In genomic region chr22:50678218-50678650, GRCh38 we compare ENCODE assay signal across 31 cellular contexts. TPM values are rescaled to one million over a fixed set of nuclear protein-coding genes. Genes with fewer than 3 reads are reported as not detected.
DNase-seq lines count a peak whose midpoint lies in the region; ATAC-seq and TF ChIP-seq lines count a peak whose summit lies in the region.
"Had no signal": no experiment of that assay in that cellular context is flagged by ENCODE, and none has a peak within 500 bp of the region (broad histone marks: within the 10 kb centered on the region; RNA-seq: fewer than 3 reads in every experiment).

No MANE protein-coding gene starts in this region.

- no peak for TF ChIP-seq CTCF in coronary artery (IDR thresholded peaks at IDR 0.05)
- TF ChIP-seq CTCF in stomach (IDR thresholded peaks at IDR 0.05): no peak

- TF ChIP-seq POLR2A in stomach (IDR thresholded peaks at IDR 0.05) (no peak), GM18505 (IDR thresholded peaks at IDR 0.05; ENCODE audit: borderline replicate concordance, extremely low read depth, insufficient read depth, insufficient read length) (no peak)

- peaks cover 0 to 3% of the 10 kb centered on the region in 2 donors for H3K9me3 Mint-ChIP-seq in activated T-cell treated with anti-CD3 and anti-CD28 coated beads, Interleukin-2, amount 50 U/mL, for 72 hours
- H3K9me3 Mint-ChIP-seq: activated naive CD8-positive, alpha-beta T cell treated with anti-CD3 and anti-CD28 coated beads, Interleukin-2, amount 50 U/mL, for 24 hours; stimulated activated memory B cell treated with anti-CD40 and anti-IgM and Interleukin-4, amounts not matched to agents 10 μg/mL and 1 μg/mL and 100 μg/mL, for 72 hours had no signal

- peaks cover 7 to 40% (median 26%) of the 10 kb centered on the region in 3 donors for H3K27me3 ChIP-seq in stomach

- no peak for TF ChIP-seq EP300 in stomach (IDR thresholded peaks at IDR 0.05)

- intact Hi-C loops in stomach (cut with DNase I; ENCODE audit: low total_unique reads): no loop called here

- no peaks in the 10 kb centered on the region for H3K36me3 Mint-ChIP-seq in activated T-cell treated with anti-CD3 and anti-CD28 coated beads, Interleukin-2, amount 50 U/mL, for 72 hours (ENCODE audit: insufficient read depth in 2 of 2)
- H3K36me3 Mint-ChIP-seq: mesothelial cell of epicardium; naive B cell; stimulated activated memory B cell treated with anti-CD40 and anti-IgM and Interleukin-4, amounts not matched to agents 10 μg/mL and 1 μg/mL and 100 μg/mL, for 72 hours had no signal

- 85 to 93% (median 91%) methylated on average over 15 to 17 of the region's 17 CpGs for WGBS in stomach, 5 donors

- peaks cover 13 to 15% (median 14%) of the 10 kb centered on the region in 4 donors for H3K4me1 ChIP-seq in stomach
- H3K4me1 ChIP-seq: gastrocnemius medialis had no signal

- no peak overlapping the region for H3K27ac Mint-ChIP-seq in activated T-cell treated with anti-CD3 and anti-CD28 coated beads, Interleukin-2, amount 50 U/mL, for 72 hours
- H3K27ac Mint-ChIP-seq: activated naive CD8-positive, alpha-beta T cell treated with anti-CD3 and anti-CD28 coated beads, Interleukin-2, amount 50 U/mL, for 24 hours; mesothelial cell of epicardium; naive B cell; stimulated activated memory B cell treated with anti-CD40 and anti-IgM and Interleukin-4, amounts not matched to agents 10 μg/mL and 1 μg/mL and 100 μg/mL, for 72 hours had no signal

- H3K4me3 ChIP-seq in coronary artery (peak overlapping the region; percentile 36), stomach (peak overlapping the region in 1 of 4 donors; percentile 19)
- H3K4me3 ChIP-seq: A549, GM23248, hepatocyte had no signal

- no peak overlapping the region for H3K4me3 Mint-ChIP-seq in activated T-cell treated with anti-CD3 and anti-CD28 coated beads, Interleukin-2, amount 50 U/mL, for 72 hours
- H3K4me3 Mint-ChIP-seq: activated naive CD8-positive, alpha-beta T cell treated with anti-CD3 and anti-CD28 coated beads, Interleukin-2, amount 50 U/mL, for 24 hours; mesothelial cell of epicardium; stimulated activated memory B cell treated with anti-CD40 and anti-IgM and Interleukin-4, amounts not matched to agents 10 μg/mL and 1 μg/mL and 100 μg/mL, for 72 hours had no signal

- no peak for ATAC-seq in activated T-cell treated with anti-CD3 and anti-CD28 coated beads, Interleukin-2, amount 50 U/mL, for 72 hours (replicated peaks in 1 of 2)
- ATAC-seq in GM21786 (IDR thresholded peaks at IDR 0.05; ENCODE audit: unreplicated experiment): no peak
- no peak for ATAC-seq in GM18505 (IDR thresholded peaks at IDR 0.05; ENCODE audit: unreplicated experiment)
- ATAC-seq: A549; activated CD4-positive, CD25-positive, alpha-beta regulatory T cell treated with anti-CD3 and anti-CD28 coated beads, Interleukin-2, amount 50 U/mL, for 24 hours; activated naive CD8-positive, alpha-beta T cell treated with anti-CD3 and anti-CD28 coated beads, Interleukin-2, amount 50 U/mL, for 24 hours; gastrocnemius medialis; PC-3; stimulated activated memory B cell treated with anti-CD40 and anti-IgM and Interleukin-4, amounts not matched to agents 10 μg/mL and 1 μg/mL and 100 μg/mL, for 72 hours had no signal

- no peaks in the 10 kb centered on the region for H3K4me1 Mint-ChIP-seq in activated T-cell treated with anti-CD3 and anti-CD28 coated beads, Interleukin-2, amount 50 U/mL, for 72 hours (ENCODE audit: low read depth)

- no peaks in the 10 kb centered on the region for H3K36me3 ChIP-seq in stomach
- H3K36me3 ChIP-seq: gastrocnemius medialis had no signal

- peaks cover 17% of the 10 kb centered on the region for H3K27me3 Mint-ChIP-seq in activated T-cell treated with anti-CD3 and anti-CD28 coated beads, Interleukin-2, amount 50 U/mL, for 72 hours (ENCODE audit: low read depth)

- H3K27ac ChIP-seq in coronary artery: no peak overlapping the region
- H3K27ac ChIP-seq in stomach: no peak overlapping the region
- H3K27ac ChIP-seq: A549, GM23248, hepatocyte had no signal

- peak; percentile 8 for DNase-seq in activated T-cell treated with anti-CD3 and anti-CD28 coated beads, Interleukin-2, amount 50 U/mL, for 1 hour
- DNase-seq in activated T-cell treated with anti-CD3 and anti-CD28 coated beads, Interleukin-2, amount 50 U/mL, for 72 hours: no peak
- DNase-seq in coronary artery (ENCODE audit: low spot score) (no peak), mesenteric fat pad (ENCODE audit: low spot score) (peak; percentile 83), stomach (peak; percentile 14), islet precursor cell (no peak)
- DNase-seq: activated CD4-positive, alpha-beta T cell treated with anti-CD3 and anti-CD28 coated beads, Interleukin-2, amount 50 U/mL, for 48 hours; activated gamma-delta T cell treated with Interleukin-2 at 50 U/mL for 16 hours; activated naive CD8-positive, alpha-beta T cell treated with anti-CD3 and anti-CD28 coated beads, Interleukin-2, amount 50 U/mL, for 24 hours; activated T-cell treated with anti-CD3 and anti-CD28 coated beads for 4 hours; DMS79; gastrocnemius medialis; GM23248; Kasumi-1; naive B cell; NCI-H146; NCI-H226; NCI-H526 treated with DMSO at 0.1 percent for 48 hours; NK-92 treated with Interleukin-12 subunit alpha and Interleukin-12 subunit beta, amount 100 ng/mL, for 24 hours; nucleus accumbens; PC-3 had no signal

- no peaks in the 10 kb centered on the region for H3K9me3 ChIP-seq in stomach
- H3K9me3 ChIP-seq: A549, gastrocnemius medialis had no signal

RNA-seq across cellular contexts. Expression of gene SHANK3, which starts 5.6 kb away (rescaled TPM):
- under 1 TPM; 0.19 to 0.24 TPM for total RNA-seq in activated T-cell treated with anti-CD3 and anti-CD28 coated beads, Interleukin-2, amount 50 U/mL, for 72 hours
- total RNA-seq in mesenteric fat pad (95.7 TPM), stomach (10 to 100 TPM in 2 of 5 donors, 1 to 10 TPM in 3; 2.5 to 31.2 (median 7.6) TPM)
- 1 to 10 TPM; 3.2 to 5.4 (median 3.4) TPM for polyA plus RNA-seq in stomach

RNA-seq across cellular contexts. Expression of gene ARSA, which starts 50.3 kb away (rescaled TPM):
- 10 to 100 TPM; 19.8 to 26.8 TPM for total RNA-seq in activated T-cell treated with anti-CD3 and anti-CD28 coated beads, Interleukin-2, amount 50 U/mL, for 72 hours
- total RNA-seq in mesenteric fat pad (50.4 TPM), stomach (10 to 100 TPM in 4 of 5 donors, 1 to 10 TPM in 1; 7.7 to 88.1 (median 46.8) TPM)
- 10 to 100 TPM; 27.0 to 45.7 (median 41.2) TPM for polyA plus RNA-seq in stomach

RNA-seq across cellular contexts. Expression of gene ACR, which starts 59.8 kb away (rescaled TPM):
- total RNA-seq in activated T-cell treated with anti-CD3 and anti-CD28 coated beads, Interleukin-2, amount 50 U/mL, for 72 hours: not detected
- total RNA-seq in mesenteric fat pad (4.5 TPM), stomach (under 1 TPM in 1 of 5 donors, not detected in 4; 0.37 TPM)
- polyA plus RNA-seq in stomach: under 1 TPM in 2 of 3 donors, not detected in 1; 0.19 to 0.23 TPM
- total RNA-seq: astrocyte; gastrocnemius medialis; GM23248; hepatocyte; PC-3; T-helper 2 cell treated with Interferon-gamma antibody and Interleukin-4, amounts not matched to agents 100 ng/mL and 5 ng/mL, for 36 hours; temporal lobe had no signal
- polyA plus RNA-seq: A549, GM23248, hepatocyte had no signal

Comparison
In these comparisons a context has a peak if more than half of its experiments do, and no peak if none do; other contexts are left out.
1. DNase-seq: peak in activated T-cell treated with anti-CD3 and anti-CD28 coated beads, Interleukin-2, amount 50 U/mL, for 1 hour (single experiment), mesenteric fat pad (single experiment) and stomach (single experiment); none in activated T-cell treated with anti-CD3 and anti-CD28 coated beads, Interleukin-2, amount 50 U/mL, for 72 hours (0 of 2), coronary artery (single experiment) and islet precursor cell (single experiment).